ENCODE assay signal across 8 cellular contexts in the genomic region with DNA sequence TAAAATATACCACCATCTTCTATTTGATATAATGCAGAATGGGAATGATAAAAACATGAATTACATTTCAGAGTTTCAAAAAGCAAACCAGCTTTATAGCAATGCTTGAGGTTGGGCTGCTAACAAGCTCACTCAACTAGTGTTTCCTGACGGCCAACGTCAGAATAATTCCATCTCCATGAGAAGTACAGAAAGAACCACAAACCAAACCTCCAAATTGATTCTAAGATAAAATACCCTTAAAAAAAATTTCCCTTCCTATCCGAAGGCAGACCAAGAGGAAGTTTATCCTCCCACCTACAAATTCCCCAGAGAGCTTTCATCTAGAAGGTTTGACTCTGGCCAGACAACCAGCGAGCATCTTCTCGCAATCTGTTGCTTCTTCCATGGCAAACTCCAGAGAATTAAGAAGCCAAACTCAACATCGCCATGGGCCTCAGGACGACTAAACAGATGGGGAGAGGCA. TPM values are rescaled to one million over a fixed set of nuclear protein-coding genes. Genes with fewer than 3 reads are reported as not detected.
A peak's percentile ranks its signal among the peaks of the same experiment; 100 is the strongest.
DNase-seq lines count a peak whose midpoint lies in the region; ATAC-seq and TF ChIP-seq lines count a peak whose summit lies in the region.

EDARADD (plus strand) TSS at position 271 of the 466 bp plus-strand sequence; CDS start at position 430, 159 bp downstream.

- POLR2A ChIA-PET in Panc1 (lab: Charles Lee), result interaction anchor here (0.5 to 0.6 kb wide), 2 partner anchors 11 to 13 kb away, joined by 3 read pairs; no protein-coding TSS in a partner anchor

- intact Hi-C loops in Panc1 (cut with micrococcal nuclease; ENCODE audit: unreplicated experiment), result loop anchor here (10.0 kb wide), 2 partner anchors 109 to 289 kb away; partner anchors contain the start of gene ERO1B
- intact Hi-C loops in ovary (cut with DNase I), result no loop called here

- no peaks in the 10 kb centered on the region for H3K36me3 ChIP-seq in Panc1 (ENCODE audit: control insufficient read depth, insufficient read depth, low read length)
- no peaks in the 10 kb centered on the region for H3K36me3 ChIP-seq in endocrine pancreas (ENCODE audit: control insufficient read depth, insufficient read depth, low read length)
- H3K36me3 ChIP-seq in ovary, result no peaks in the 10 kb centered on the region

- 68 to 76% (median 76%) methylated on average over 7 of the region's 7 CpGs for WGBS in ovary, 3 donors

- H3K27ac ChIP-seq in Panc1 (ENCODE audit: low read length) (peak within 1 kb of the TSS; percentile 98), ovary (no peak within 1 kb of the TSS)

- H3K4me3 ChIP-seq in Panc1 (ENCODE audit: low read depth in 2 of 2, low read length in 2 of 2), result peak within 1 kb of the TSS; percentile 72 to 95
- H3K4me3 ChIP-seq in endocrine pancreas (ENCODE audit: control insufficient read depth, insufficient read depth, low read length), result peak within 1 kb of the TSS; percentile 91
- H3K4me3 ChIP-seq in ovary, result peak within 1 kb of the TSS; percentile 46

- no peak for TF ChIP-seq POLR2A in ovary (IDR thresholded peaks at IDR 0.05)

- H3K9me3 ChIP-seq in Panc1 (ENCODE audit: control insufficient read depth, insufficient read depth, low read depth, low read length) (no peaks in the 10 kb centered on the region), endocrine pancreas (ENCODE audit: control insufficient read depth, low read length) (no peaks in the 10 kb centered on the region), ovary (no peaks in the 10 kb centered on the region)

- BruUV-seq in Panc1 (replicated peaks; lab: Mats Ljungman, UMichigan), result no TSS peak

- ATAC-seq in Panc1 (no peak), GM21619 (IDR thresholded peaks at IDR 0.05; ENCODE audit: unreplicated experiment) (no peak), HG03520 (IDR thresholded peaks at IDR 0.05; ENCODE audit: unreplicated experiment) (no peak)

- CTCF ChIA-PET in Panc1 (lab: Charles Lee), result no interaction called here

- peaks cover 50% of the 10 kb centered on the region for H3K4me1 ChIP-seq in Panc1 (ENCODE audit: control insufficient read depth, insufficient read depth, low read length)
- H3K4me1 ChIP-seq in endocrine pancreas (ENCODE audit: control insufficient read depth, insufficient read depth, low read length), result peaks cover 10% of the 10 kb centered on the region
- H3K4me1 ChIP-seq in ovary (ENCODE audit: insufficient read depth), result no peaks in the 10 kb centered on the region

- no peak for TF ChIP-seq EP300 in ovary (IDR thresholded peaks at IDR 0.05)

- TF ChIP-seq CTCF in Panc1 (IDR thresholded peaks at IDR 0.05), result no peak
- TF ChIP-seq CTCF in ovary (IDR thresholded peaks at IDR 0.05), result no peak

- DNase-seq in EH (ENCODE audit: low read depth) (peak; percentile 66), Panc1 (ENCODE audit: low read depth, low spot score) (no peak), ovary (no peak), NCI-H2081 (lab: John Stamatoyannopoulos, UW) (no peak), MV-4-11 (lab: John Stamatoyannopoulos, UW) (no peak)

- peak within 1 kb of the TSS; percentile 70 for H3K9ac ChIP-seq in endocrine pancreas (ENCODE audit: control insufficient read depth, insufficient read depth, low read length)

- no peaks in the 10 kb centered on the region for H3K27me3 ChIP-seq in Panc1 (ENCODE audit: control insufficient read depth, insufficient read depth, low read length)
- H3K27me3 ChIP-seq in endocrine pancreas (ENCODE audit: control insufficient read depth, insufficient read depth, low read length), result no peaks in the 10 kb centered on the region
- no peaks in the 10 kb centered on the region for H3K27me3 ChIP-seq in ovary

- in situ Hi-C loops in Panc1 (cut with HindIII; ENCODE audit: low pct_unique_long_range_greater_than_20kb, low sequenced_read_pairs), result no loop called here

RNA-seq across cellular contexts. Expression of gene EDARADD, which starts in this region (rescaled TPM):
- total RNA-seq in Panc1 (2021; ENCODE audit: unreplicated experiment) (35.4 TPM), ovary (1 to 10 TPM in 1 of 7 donors, under 1 TPM in 6; 0.42 to 2.9 (median 0.51) TPM)
- polyA plus RNA-seq in Panc1 (2012; ENCODE audit: insufficient read length), result 30.5 TPM
- 1 to 10 TPM in 1 of 2 donors, under 1 TPM in 1; 0.29 to 1.1 TPM for polyA plus RNA-seq in ovary
